1 cellular context compared by ENCODE assay signal in genomic region chr1:211675230-211676105, GRCh38.
A peak's percentile ranks its signal among the peaks of the same experiment; 100 is the strongest.
TF ChIP-seq lines count a peak whose summit lies in the region.

Gene NEK2 (minus strand): TSS chr1:211675621. CDS start chr1:211675479, 142 bp downstream.

TF ChIP-seq in HepG2, 621 proteins besides CTCF, POLR2A, EP300 and RAD21 (continued from another document):
- TF ChIP-seq, protein P1, sequence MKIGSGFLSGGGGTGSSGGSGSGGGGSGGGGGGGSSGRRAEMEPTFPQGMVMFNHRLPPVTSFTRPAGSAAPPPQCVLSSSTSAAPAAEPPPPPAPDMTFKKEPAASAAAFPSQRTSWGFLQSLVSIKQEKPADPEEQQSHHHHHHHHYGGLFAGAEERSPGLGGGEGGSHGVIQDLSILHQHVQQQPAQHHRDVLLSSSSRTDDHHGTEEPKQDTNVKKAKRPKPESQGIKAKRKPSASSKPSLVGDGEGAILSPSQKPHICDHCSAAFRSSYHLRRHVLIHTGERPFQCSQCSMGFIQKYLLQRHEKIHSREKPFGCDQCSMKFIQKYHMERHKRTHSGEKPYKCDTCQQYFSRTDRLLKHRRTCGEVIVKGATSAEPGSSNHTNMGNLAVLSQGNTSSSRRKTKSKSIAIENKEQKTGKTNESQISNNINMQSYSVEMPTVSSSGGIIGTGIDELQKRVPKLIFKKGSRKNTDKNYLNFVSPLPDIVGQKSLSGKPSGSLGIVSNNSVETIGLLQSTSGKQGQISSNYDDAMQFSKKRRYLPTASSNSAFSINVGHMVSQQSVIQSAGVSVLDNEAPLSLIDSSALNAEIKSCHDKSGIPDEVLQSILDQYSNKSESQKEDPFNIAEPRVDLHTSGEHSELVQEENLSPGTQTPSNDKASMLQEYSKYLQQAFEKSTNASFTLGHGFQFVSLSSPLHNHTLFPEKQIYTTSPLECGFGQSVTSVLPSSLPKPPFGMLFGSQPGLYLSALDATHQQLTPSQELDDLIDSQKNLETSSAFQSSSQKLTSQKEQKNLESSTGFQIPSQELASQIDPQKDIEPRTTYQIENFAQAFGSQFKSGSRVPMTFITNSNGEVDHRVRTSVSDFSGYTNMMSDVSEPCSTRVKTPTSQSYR (CRISPR knock-in tag; IDR thresholded peaks at IDR 0.05; ENCODE audit: borderline replicate concordance): peak; percentile 55; the same call in 1 of the 2 replicates
- TF ChIP-seq AFF4 (CRISPR knock-in tag; IDR thresholded peaks at IDR 0.05): no peak
- 0 out of 2 replicates have a peak, but pooled peaks have one; percentile 53 for TF ChIP-seq FOXO1 (CRISPR knock-in tag; IDR thresholded peaks at IDR 0.05)
- TF ChIP-seq ZNF780A (CRISPR knock-in tag; IDR thresholded peaks at IDR 0.05): 0 out of 2 replicates have a peak, but pooled peaks have one; percentile 53
- peak; percentile 58; the same call in 1 of the 2 replicates for TF ChIP-seq ZBTB21 (CRISPR knock-in tag; IDR thresholded peaks at IDR 0.05)
- no peak for TF ChIP-seq REXO4 (CRISPR knock-in tag; IDR thresholded peaks at IDR 0.05; ENCODE audit: borderline replicate concordance)
- TF ChIP-seq, protein P2, sequence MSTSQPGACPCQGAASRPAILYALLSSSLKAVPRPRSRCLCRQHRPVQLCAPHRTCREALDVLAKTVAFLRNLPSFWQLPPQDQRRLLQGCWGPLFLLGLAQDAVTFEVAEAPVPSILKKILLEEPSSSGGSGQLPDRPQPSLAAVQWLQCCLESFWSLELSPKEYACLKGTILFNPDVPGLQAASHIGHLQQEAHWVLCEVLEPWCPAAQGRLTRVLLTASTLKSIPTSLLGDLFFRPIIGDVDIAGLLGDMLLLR (CRISPR knock-in tag; IDR thresholded peaks at IDR 0.05): 0 out of 2 replicates have a peak, but pooled peaks have one; percentile 33
- TF ChIP-seq MAFF (IDR thresholded peaks at IDR 0.05; ENCODE audit: low read depth, low read length): no peak
- TF ChIP-seq, protein P3, sequence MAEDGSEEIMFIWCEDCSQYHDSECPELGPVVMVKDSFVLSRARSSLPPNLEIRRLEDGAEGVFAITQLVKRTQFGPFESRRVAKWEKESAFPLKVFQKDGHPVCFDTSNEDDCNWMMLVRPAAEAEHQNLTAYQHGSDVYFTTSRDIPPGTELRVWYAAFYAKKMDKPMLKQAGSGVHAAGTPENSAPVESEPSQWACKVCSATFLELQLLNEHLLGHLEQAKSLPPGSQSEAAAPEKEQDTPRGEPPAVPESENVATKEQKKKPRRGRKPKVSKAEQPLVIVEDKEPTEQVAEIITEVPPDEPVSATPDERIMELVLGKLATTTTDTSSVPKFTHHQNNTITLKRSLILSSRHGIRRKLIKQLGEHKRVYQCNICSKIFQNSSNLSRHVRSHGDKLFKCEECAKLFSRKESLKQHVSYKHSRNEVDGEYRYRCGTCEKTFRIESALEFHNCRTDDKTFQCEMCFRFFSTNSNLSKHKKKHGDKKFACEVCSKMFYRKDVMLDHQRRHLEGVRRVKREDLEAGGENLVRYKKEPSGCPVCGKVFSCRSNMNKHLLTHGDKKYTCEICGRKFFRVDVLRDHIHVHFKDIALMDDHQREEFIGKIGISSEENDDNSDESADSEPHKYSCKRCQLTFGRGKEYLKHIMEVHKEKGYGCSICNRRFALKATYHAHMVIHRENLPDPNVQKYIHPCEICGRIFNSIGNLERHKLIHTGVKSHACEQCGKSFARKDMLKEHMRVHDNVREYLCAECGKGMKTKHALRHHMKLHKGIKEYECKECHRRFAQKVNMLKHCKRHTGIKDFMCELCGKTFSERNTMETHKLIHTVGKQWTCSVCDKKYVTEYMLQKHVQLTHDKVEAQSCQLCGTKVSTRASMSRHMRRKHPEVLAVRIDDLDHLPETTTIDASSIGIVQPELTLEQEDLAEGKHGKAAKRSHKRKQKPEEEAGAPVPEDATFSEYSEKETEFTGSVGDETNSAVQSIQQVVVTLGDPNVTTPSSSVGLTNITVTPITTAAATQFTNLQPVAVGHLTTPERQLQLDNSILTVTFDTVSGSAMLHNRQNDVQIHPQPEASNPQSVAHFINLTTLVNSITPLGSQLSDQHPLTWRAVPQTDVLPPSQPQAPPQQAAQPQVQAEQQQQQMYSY (CRISPR knock-in tag; IDR thresholded peaks at IDR 0.05): no peak
- TF ChIP-seq, protein P4, sequence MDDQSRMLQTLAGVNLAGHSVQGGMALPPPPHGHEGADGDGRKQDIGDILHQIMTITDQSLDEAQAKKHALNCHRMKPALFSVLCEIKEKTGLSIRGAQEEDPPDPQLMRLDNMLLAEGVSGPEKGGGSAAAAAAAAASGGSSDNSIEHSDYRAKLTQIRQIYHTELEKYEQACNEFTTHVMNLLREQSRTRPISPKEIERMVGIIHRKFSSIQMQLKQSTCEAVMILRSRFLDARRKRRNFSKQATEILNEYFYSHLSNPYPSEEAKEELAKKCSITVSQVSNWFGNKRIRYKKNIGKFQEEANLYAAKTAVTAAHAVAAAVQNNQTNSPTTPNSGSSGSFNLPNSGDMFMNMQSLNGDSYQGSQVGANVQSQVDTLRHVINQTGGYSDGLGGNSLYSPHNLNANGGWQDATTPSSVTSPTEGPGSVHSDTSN (CRISPR knock-in tag; IDR thresholded peaks at IDR 0.05; ENCODE audit: borderline replicate concordance): no peak
- no peak for TF ChIP-seq CENPX (CRISPR knock-in tag; IDR thresholded peaks at IDR 0.05)
- TF ChIP-seq FOXM1 (CRISPR knock-in tag; IDR thresholded peaks at IDR 0.05): peak; percentile 94
- TF ChIP-seq TP53 (CRISPR knock-in tag; conservative IDR thresholded peaks at IDR 0.05): no peak
- TF ChIP-seq ZNF709 (CRISPR knock-in tag; IDR thresholded peaks at IDR 0.05): peak; percentile 38; the same call in 1 of the 2 replicates
- TF ChIP-seq NR2F6 (IDR thresholded peaks at IDR 0.05): peak; percentile 97
- peak; percentile 98 for TF ChIP-seq NR2F6 (CRISPR knock-in tag; IDR thresholded peaks at IDR 0.05)
- TF ChIP-seq, protein P5, sequence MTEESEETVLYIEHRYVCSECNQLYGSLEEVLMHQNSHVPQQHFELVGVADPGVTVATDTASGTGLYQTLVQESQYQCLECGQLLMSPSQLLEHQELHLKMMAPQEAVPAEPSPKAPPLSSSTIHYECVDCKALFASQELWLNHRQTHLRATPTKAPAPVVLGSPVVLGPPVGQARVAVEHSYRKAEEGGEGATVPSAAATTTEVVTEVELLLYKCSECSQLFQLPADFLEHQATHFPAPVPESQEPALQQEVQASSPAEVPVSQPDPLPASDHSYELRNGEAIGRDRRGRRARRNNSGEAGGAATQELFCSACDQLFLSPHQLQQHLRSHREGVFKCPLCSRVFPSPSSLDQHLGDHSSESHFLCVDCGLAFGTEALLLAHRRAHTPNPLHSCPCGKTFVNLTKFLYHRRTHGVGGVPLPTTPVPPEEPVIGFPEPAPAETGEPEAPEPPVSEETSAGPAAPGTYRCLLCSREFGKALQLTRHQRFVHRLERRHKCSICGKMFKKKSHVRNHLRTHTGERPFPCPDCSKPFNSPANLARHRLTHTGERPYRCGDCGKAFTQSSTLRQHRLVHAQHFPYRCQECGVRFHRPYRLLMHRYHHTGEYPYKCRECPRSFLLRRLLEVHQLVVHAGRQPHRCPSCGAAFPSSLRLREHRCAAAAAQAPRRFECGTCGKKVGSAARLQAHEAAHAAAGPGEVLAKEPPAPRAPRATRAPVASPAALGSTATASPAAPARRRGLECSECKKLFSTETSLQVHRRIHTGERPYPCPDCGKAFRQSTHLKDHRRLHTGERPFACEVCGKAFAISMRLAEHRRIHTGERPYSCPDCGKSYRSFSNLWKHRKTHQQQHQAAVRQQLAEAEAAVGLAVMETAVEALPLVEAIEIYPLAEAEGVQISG (CRISPR knock-in tag; IDR thresholded peaks at IDR 0.05): peak; percentile 82
- no peak for TF ChIP-seq ZNF720 (CRISPR knock-in tag; IDR thresholded peaks at IDR 0.05)
- TF ChIP-seq SOX5 (CRISPR knock-in tag; IDR thresholded peaks at IDR 0.05; ENCODE audit: borderline replicate concordance): peak; percentile 80
- no peak for TF ChIP-seq ZC3H4 (CRISPR knock-in tag; IDR thresholded peaks at IDR 0.05; ENCODE audit: borderline replicate concordance)
